Comparison of ENCODE assay signal across 17 cellular contexts in the genomic region with DNA sequence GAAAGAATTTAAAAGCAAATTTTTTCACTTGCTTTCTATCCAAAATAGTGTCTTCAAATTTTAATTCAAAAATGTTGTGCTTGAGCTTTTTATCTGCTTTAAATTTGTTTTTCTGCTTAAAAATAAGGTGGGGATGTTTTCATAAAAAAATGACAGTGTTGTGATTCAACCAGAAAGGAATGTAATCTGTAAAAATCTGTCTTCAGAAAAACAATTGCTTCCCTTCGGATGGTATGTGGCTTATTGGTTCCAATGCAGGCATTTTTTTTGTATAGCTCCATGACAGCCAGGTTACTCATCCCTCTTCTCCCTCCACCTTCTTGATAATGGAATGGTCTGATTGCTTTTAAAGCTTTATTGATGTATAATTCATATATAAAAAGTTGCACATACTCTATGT.
DNase-seq lines count a peak whose midpoint lies in the region; ATAC-seq, FAIRE-seq and TF ChIP-seq lines count a peak whose summit lies in the region.
"Had no signal": no experiment of that assay in that cellular context is flagged by ENCODE, and none has a peak within 500 bp of the region (broad histone marks: within the 10 kb centered on the region; RNA-seq: fewer than 3 reads in every experiment).

No MANE protein-coding gene starts in this region.

- no peak overlapping the region for H3K18ac ChIP-seq in IMR-90 (ENCODE audit: low read depth, low read length)

- H3K9me3 ChIP-seq in IMR-90 (ENCODE audit: control insufficient read depth, insufficient read depth, low read length) = peaks cover 15% of the 10 kb centered on the region
- H3K9me3 ChIP-seq: mucosa of descending colon had no signal

- peaks cover 1% of the 10 kb centered on the region; the same call in 1 of the 2 replicates for H3K4me1 ChIP-seq in IMR-90 (ENCODE audit: control insufficient read depth, insufficient read depth, low read length)

- H2BK15ac ChIP-seq in IMR-90 (ENCODE audit: low read depth, low read length) = no peak overlapping the region

- H3K4me3 ChIP-seq in IMR-90 (ENCODE audit: insufficient read depth, low read depth, low read length) = no peak overlapping the region
- no peak overlapping the region for H3K4me3 ChIP-seq in brain microvascular endothelial cell (ENCODE audit: low read depth, low read length)
- H3K4me3 ChIP-seq: mucosa of descending colon, skin epidermis had no signal

- no TSS peak for BruUV-seq in IMR-90 (replicated peaks; lab: Mats Ljungman, UMichigan)

- dilution Hi-C loops in IMR-90 (cut with HindIII; ENCODE audit: low sequenced_read_pairs, unreplicated experiment) = no loop called here

- WGBS in IMR-90 (ENCODE audit: extremely low coverage in 2 of 2, insufficient read length in 1 of 2), 2 experiments = no CpG with 5 or more reads among the region's 1 CpG

- no peak overlapping the region for H3K9ac ChIP-seq in IMR-90 (ENCODE audit: low read depth, low read length)

- H4K5ac ChIP-seq in IMR-90 (ENCODE audit: low read depth, low read length) = no peak overlapping the region

- no peak overlapping the region for H2AK5ac ChIP-seq in IMR-90 (ENCODE audit: low read depth, low read length)

- H3K36me3 ChIP-seq in IMR-90 (ENCODE audit: control insufficient read depth, insufficient read depth, low read length) (no peaks in the 10 kb centered on the region), brain microvascular endothelial cell (replicated peaks) (no peaks in the 10 kb centered on the region)

- H4K20me1 ChIP-seq in IMR-90 (ENCODE audit: insufficient read depth, low read length) = no peaks in the 10 kb centered on the region

- H2BK20ac ChIP-seq in IMR-90 (ENCODE audit: low read depth, low read length) = no peak overlapping the region

- no peak overlapping the region for H2BK5ac ChIP-seq in IMR-90 (ENCODE audit: low read depth, low read length, poor library complexity, severe bottlenecking)

- H4K91ac ChIP-seq in IMR-90 (ENCODE audit: insufficient read depth, low read depth, low read length) = no peak overlapping the region

- no peak for ATAC-seq in IMR-90 (ENCODE audit: low read depth)
- no peak for ATAC-seq in HG03095 (IDR thresholded peaks at IDR 0.05; ENCODE audit: unreplicated experiment)
- ATAC-seq in GM21825 (IDR thresholded peaks at IDR 0.05; ENCODE audit: unreplicated experiment) = no peak
- ATAC-seq: mucosa of descending colon; stimulated activated effector memory CD8-positive, alpha-beta T cell treated with anti-CD3 and anti-CD28 coated beads, Interleukin-12 subunit alpha, Interleukin-12 subunit beta, amount 100 ng/mL, for 72 hours had no signal

- no peak overlapping the region for H3K14ac ChIP-seq in IMR-90 (replicated peaks; ENCODE audit: low read depth, low read length)

- TF ChIP-seq CTCF in IMR-90 (conservative IDR thresholded peaks at IDR 0.05; ENCODE audit: low read depth, low read length) = no peak
- no peak for TF ChIP-seq CTCF in brain microvascular endothelial cell (IDR thresholded peaks at IDR 0.05; ENCODE audit: low read depth, low read length, missing control alignments)

- no peaks in the 10 kb centered on the region for H3K9me1 ChIP-seq in IMR-90 (ENCODE audit: insufficient read depth, low read length)

- H3K4ac ChIP-seq in IMR-90 (ENCODE audit: low read depth, low read length) = no peak overlapping the region

- no peak for FAIRE-seq in GM12891 (lab: Jason Lieb, UNC)

- CTCF ChIA-PET in IMR-90 (lab: Yijun Ruan, JAX) = no interaction called here

- no peak overlapping the region for H3K23ac ChIP-seq in IMR-90 (ENCODE audit: low read depth, low read length)

- in situ Hi-C loops in IMR-90 (cut with MboI; ENCODE audit: low sequenced_read_pairs) (no loop called here), brain microvascular endothelial cell (cut with HindIII; ENCODE audit: low pct_ligation_motif_present, low sequenced_read_pairs) (no loop called here)

- H3K27me3 ChIP-seq in IMR-90 (ENCODE audit: control insufficient read depth, insufficient read depth, low read length) = no peaks in the 10 kb centered on the region
- H3K27me3 ChIP-seq in brain microvascular endothelial cell (replicated peaks) = no peaks in the 10 kb centered on the region

- no peak overlapping the region for H2BK120ac ChIP-seq in IMR-90 (ENCODE audit: low read depth, low read length)

- no peak overlapping the region for H2AK9ac ChIP-seq in IMR-90 (replicated peaks; ENCODE audit: low read depth, low read length, poor library complexity)

- no peaks in the 10 kb centered on the region for H3K79me1 ChIP-seq in IMR-90 (ENCODE audit: low read depth in 1 of 2, low read length in 2 of 2)

- no peak overlapping the region for H4K8ac ChIP-seq in IMR-90 (ENCODE audit: low read depth in 2 of 2, low read length in 2 of 2)

- H3K4me2 ChIP-seq in IMR-90 (ENCODE audit: low read depth, low read length) = no peak overlapping the region

- POLR2A ChIA-PET in IMR-90 (lab: Charles Lee; ENCODE audit: unreplicated experiment) = no interaction called here

- H2AFZ ChIP-seq in IMR-90 (replicated peaks; ENCODE audit: low read length, poor library complexity) = no peak overlapping the region

- TF ChIP-seq RAD21 in IMR-90 (IDR thresholded peaks at IDR 0.05; ENCODE audit: low read length) = no peak

- no peak overlapping the region for H3K27ac ChIP-seq in IMR-90 (ENCODE audit: insufficient read depth, low read length)
- H3K27ac ChIP-seq in brain microvascular endothelial cell = peak overlapping the region; percentile 56

- intact Hi-C loops in IMR-90 (cut with micrococcal nuclease) = no loop called here

- DNase-seq in AG08396 (ENCODE audit: low spot score) (peak; percentile 9), IMR-90 (peak; percentile 7), brain microvascular endothelial cell (peak; percentile 51), kidney tubule cell (ENCODE audit: low spot score) (peak; percentile 59), GM12891 (ENCODE audit: insufficient read length, low spot score) (no peak)
- no peak for DNase-seq in stimulated activated CD4-positive, alpha-beta T cell treated with anti-CD3 and anti-CD28 coated beads, Interleukin-4, amount 100 ng/mL, for 24 hours
- DNase-seq: activated CD4-positive, alpha-beta T cell treated with anti-CD3 and anti-CD28 coated beads for 48 hours; activated naive CD8-positive, alpha-beta T cell treated with anti-CD3 and anti-CD28 coated beads for 36 hours; KG1; mucosa of descending colon; NCI-H1436; NCI-H446 treated with DMSO at 0.1 percent for 48 hours; occipital lobe had no signal

- no peak overlapping the region for H3K56ac ChIP-seq in IMR-90 (ENCODE audit: extremely low read depth, insufficient read depth, low read length)

- TF ChIP-seq POLR2A in IMR-90 (IDR thresholded peaks at IDR 0.05; ENCODE audit: low read depth, low read length) (no peak), GM12891 (IDR thresholded peaks at IDR 0.05; ENCODE audit: low read depth, low read length) (no peak)

TF ChIP-seq in IMR-90, 13 proteins besides CTCF, POLR2A, EP300 and RAD21 (continues in another document):
- TF ChIP-seq CEBPB (IDR thresholded peaks at IDR 0.05; ENCODE audit: low read depth, low read length) (no peak), SMC3 (IDR thresholded peaks at IDR 0.05; ENCODE audit: low read depth, low read length) (no peak), BHLHE40 (IDR thresholded peaks at IDR 0.05; ENCODE audit: low read depth, low read length) (no peak), CHD1 (IDR thresholded peaks at IDR 0.05; ENCODE audit: low read depth, low read length) (no peak), MXI1 (IDR thresholded peaks at IDR 0.05; ENCODE audit: borderline replicate concordance, low read depth, low read length) (no peak), RCOR1 (IDR thresholded peaks at IDR 0.05; ENCODE audit: insufficient replicate concordance, low read length) (no peak), MAZ (IDR thresholded peaks at IDR 0.05; ENCODE audit: borderline replicate concordance, low read depth, low read length) (no peak), FOS (IDR thresholded peaks at IDR 0.05; ENCODE audit: low read depth, low read length) (no peak)
- TF ChIP-seq, protein P1, sequence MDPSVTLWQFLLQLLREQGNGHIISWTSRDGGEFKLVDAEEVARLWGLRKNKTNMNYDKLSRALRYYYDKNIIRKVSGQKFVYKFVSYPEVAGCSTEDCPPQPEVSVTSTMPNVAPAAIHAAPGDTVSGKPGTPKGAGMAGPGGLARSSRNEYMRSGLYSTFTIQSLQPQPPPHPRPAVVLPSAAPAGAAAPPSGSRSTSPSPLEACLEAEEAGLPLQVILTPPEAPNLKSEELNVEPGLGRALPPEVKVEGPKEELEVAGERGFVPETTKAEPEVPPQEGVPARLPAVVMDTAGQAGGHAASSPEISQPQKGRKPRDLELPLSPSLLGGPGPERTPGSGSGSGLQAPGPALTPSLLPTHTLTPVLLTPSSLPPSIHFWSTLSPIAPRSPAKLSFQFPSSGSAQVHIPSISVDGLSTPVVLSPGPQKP (IDR thresholded peaks at IDR 0.05; ENCODE audit: borderline replicate concordance, low read depth, low read length) = no peak

TF ChIP-seq in GM12891, 5 proteins besides CTCF, POLR2A, EP300 and RAD21:
- TF ChIP-seq SPI1 (IDR thresholded peaks at IDR 0.05; ENCODE audit: low read depth, low read length) (no peak), POLR2AphosphoS5 (IDR thresholded peaks at IDR 0.05; ENCODE audit: low read depth, low read length) (no peak), TAF1 (IDR thresholded peaks at IDR 0.05; ENCODE audit: low read depth, low read length) (no peak), POU2F2 (IDR thresholded peaks at IDR 0.05; ENCODE audit: low read depth, low read length) (no peak), PAX5 (IDR thresholded peaks at IDR 0.05; ENCODE audit: insufficient read depth, low read length, severe bottlenecking) (no peak)

Comparison
In these comparisons a context has a peak if more than half of its experiments do, and no peak if none do; other contexts are left out.
1. DNase-seq: peak in AG08396 (single experiment), IMR-90 (single experiment), brain microvascular endothelial cell (single experiment) and kidney tubule cell (single experiment); none in GM12891 (single experiment) and stimulated activated CD4-positive, alpha-beta T cell treated with anti-CD3 and anti-CD28 coated beads, Interleukin-4, amount 100 ng/mL, for 24 hours (single experiment).